In the genomic region with DNA sequence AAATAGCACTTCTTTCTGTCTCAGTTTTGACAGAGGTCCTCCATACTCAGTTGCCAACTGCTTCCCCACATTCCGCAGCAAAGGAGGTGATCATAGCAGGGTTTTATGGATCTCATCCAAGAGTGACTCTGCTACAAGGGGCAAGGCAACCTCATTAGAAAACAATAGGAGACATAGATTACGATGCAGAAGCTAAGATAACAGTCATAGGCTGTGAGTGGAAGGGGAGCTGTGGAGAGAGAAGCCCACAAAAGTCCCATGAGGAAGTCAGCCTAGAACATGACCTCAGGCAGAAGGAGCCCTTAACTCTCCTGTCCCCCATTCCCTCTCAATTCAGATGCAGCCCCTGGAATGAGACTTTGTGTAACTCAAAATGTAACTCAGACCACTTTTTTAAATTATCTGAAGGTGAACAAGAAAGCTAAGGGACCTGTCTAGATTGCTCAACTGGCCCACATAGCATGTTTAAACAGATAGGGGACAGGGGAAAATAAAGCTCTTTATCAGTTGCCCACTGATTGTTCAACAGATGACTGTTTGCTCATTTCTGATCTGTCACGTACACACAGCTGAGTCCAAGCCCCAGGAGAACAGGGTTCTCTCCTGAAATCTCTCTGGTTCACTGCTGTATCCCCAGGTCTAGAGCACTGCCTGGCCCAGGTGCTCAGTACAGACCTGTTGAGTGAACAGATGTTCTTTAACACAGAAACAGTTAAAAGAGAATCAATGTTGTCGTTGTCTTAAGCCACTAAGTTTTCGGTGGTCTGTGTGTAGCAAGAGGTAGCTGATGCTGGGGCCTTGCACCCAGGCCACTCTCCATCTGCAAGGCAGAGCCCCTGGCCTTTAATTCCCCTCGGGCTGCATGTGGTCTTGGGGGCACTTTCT, we compare ENCODE assay signal across 2 cellular contexts.
TF ChIP-seq lines count a peak whose summit lies in the region.

No MANE protein-coding gene starts in this region.

TF ChIP-seq in SK-N-SH, 30 proteins besides CTCF, POLR2A, EP300 and RAD21 (continued from another document):
- TF ChIP-seq, protein P1, sequence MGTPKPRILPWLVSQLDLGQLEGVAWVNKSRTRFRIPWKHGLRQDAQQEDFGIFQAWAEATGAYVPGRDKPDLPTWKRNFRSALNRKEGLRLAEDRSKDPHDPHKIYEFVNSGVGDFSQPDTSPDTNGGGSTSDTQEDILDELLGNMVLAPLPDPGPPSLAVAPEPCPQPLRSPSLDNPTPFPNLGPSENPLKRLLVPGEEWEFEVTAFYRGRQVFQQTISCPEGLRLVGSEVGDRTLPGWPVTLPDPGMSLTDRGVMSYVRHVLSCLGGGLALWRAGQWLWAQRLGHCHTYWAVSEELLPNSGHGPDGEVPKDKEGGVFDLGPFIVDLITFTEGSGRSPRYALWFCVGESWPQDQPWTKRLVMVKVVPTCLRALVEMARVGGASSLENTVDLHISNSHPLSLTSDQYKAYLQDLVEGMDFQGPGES (IDR thresholded peaks at IDR 0.05; ENCODE audit: low read depth, low read length): no peak
- TF ChIP-seq MEF2A (IDR thresholded peaks at IDR 0.05; ENCODE audit: borderline replicate concordance, low read depth): no peak
- no peak for TF ChIP-seq NRF1 (IDR thresholded peaks at IDR 0.05; ENCODE audit: low read depth, low read length)
- TF ChIP-seq ELF1 (IDR thresholded peaks at IDR 0.05): no peak
- no peak for TF ChIP-seq SMC3 (IDR thresholded peaks at IDR 0.05; ENCODE audit: low read depth, low read length)
- no peak for TF ChIP-seq FOXM1 (IDR thresholded peaks at IDR 0.05; ENCODE audit: low read depth)

TF ChIP-seq in SK-N-SH treated with all-trans-retinoic acid at 6 μM for 48 hours, 23 proteins besides CTCF, POLR2A, EP300 and RAD21 (continued from another document):
- TF ChIP-seq, protein P2, sequence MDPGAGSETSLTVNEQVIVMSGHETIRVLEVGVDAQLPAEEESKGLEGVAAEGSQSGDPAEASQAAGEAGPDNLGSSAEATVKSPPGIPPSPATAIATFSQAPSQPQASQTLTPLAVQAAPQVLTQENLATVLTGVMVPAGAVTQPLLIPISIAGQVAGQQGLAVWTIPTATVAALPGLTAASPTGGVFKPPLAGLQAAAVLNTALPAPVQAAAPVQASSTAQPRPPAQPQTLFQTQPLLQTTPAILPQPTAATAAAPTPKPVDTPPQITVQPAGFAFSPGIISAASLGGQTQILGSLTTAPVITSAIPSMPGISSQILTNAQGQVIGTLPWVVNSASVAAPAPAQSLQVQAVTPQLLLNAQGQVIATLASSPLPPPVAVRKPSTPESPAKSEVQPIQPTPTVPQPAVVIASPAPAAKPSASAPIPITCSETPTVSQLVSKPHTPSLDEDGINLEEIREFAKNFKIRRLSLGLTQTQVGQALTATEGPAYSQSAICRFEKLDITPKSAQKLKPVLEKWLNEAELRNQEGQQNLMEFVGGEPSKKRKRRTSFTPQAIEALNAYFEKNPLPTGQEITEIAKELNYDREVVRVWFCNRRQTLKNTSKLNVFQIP (CRISPR knock-in tag; IDR thresholded peaks at IDR 0.05; ENCODE audit: borderline replicate concordance, low read depth): no peak
- TF ChIP-seq TOX (CRISPR knock-in tag; IDR thresholded peaks at IDR 0.05; ENCODE audit: borderline replicate concordance) (no peak), BACH2 (CRISPR knock-in tag; IDR thresholded peaks at IDR 0.05; ENCODE audit: borderline replicate concordance) (no peak), CSDC2 (CRISPR knock-in tag; IDR thresholded peaks at IDR 0.05) (no peak), SNAI2 (CRISPR knock-in tag; IDR thresholded peaks at IDR 0.05) (no peak), ISL1 (CRISPR knock-in tag; IDR thresholded peaks at IDR 0.05) (no peak), OSR1 (CRISPR knock-in tag; IDR thresholded peaks at IDR 0.05) (no peak), ARNTL (CRISPR knock-in tag; IDR thresholded peaks at IDR 0.05; ENCODE audit: borderline replicate concordance, low read depth) (no peak), ZNF8 (CRISPR knock-in tag; IDR thresholded peaks at IDR 0.05) (no peak), ZNF565 (CRISPR knock-in tag; conservative IDR thresholded peaks at IDR 0.05; ENCODE audit: low read depth) (no peak), TCF4 (CRISPR knock-in tag; IDR thresholded peaks at IDR 0.05; ENCODE audit: borderline replicate concordance) (no peak), RARB (CRISPR knock-in tag; IDR thresholded peaks at IDR 0.05) (no peak), ZC3H10 (CRISPR knock-in tag; IDR thresholded peaks at IDR 0.05) (no peak), ZFP3 (CRISPR knock-in tag; IDR thresholded peaks at IDR 0.05) (no peak)
- TF ChIP-seq, protein P3, sequence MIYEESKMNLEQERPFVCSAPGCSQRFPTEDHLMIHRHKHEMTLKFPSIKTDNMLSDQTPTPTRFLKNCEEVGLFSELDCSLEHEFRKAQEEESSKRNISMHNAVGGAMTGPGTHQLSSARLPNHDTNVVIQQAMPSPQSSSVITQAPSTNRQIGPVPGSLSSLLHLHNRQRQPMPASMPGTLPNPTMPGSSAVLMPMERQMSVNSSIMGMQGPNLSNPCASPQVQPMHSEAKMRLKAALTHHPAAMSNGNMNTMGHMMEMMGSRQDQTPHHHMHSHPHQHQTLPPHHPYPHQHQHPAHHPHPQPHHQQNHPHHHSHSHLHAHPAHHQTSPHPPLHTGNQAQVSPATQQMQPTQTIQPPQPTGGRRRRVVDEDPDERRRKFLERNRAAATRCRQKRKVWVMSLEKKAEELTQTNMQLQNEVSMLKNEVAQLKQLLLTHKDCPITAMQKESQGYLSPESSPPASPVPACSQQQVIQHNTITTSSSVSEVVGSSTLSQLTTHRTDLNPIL (CRISPR knock-in tag; IDR thresholded peaks at IDR 0.05; ENCODE audit: low read depth): no peak
